10 cellular contexts compared by ENCODE assay signal in genomic region chr7:102531583-102531982, GRCh38. TPM values are rescaled to one million over a fixed set of nuclear protein-coding genes. Genes with fewer than 3 reads are reported as not detected.
"Had no signal": no experiment of that assay in that cellular context is flagged by ENCODE, and none has a peak within 500 bp of the region (broad histone marks: within the 10 kb centered on the region; RNA-seq: fewer than 3 reads in every experiment).

No MANE protein-coding gene starts in this region.

RNA-seq across cellular contexts. Expression of gene SPDYE2, which starts 19.4 kb away (rescaled TPM):
- total RNA-seq: cardiac muscle cell, dermis blood vessel endothelial cell, endothelial cell of umbilical vein, epithelial cell of proximal tubule, esophagus squamous epithelium, frontal cortex, mammary epithelial cell, mucosa of gallbladder, osteocyte, transverse colon had no signal
- polyA plus RNA-seq: endothelial cell of umbilical vein, mammary epithelial cell had no signal
